Comparison of ENCODE assay signal across 23 cellular contexts in genomic region chr12:2027379-2027778, GRCh38. TPM values are rescaled to one million over a fixed set of nuclear protein-coding genes. Genes with fewer than 3 reads are reported as not detected.
A peak's percentile ranks its signal among the peaks of the same experiment; 100 is the strongest.
DNase-seq lines count a peak whose midpoint lies in the region; ATAC-seq, FAIRE-seq and TF ChIP-seq lines count a peak whose summit lies in the region.
"Had no signal": no experiment of that assay in that cellular context is flagged by ENCODE, and none has a peak within 500 bp of the region (broad histone marks: within the 10 kb centered on the region; RNA-seq: fewer than 3 reads in every experiment).

No MANE protein-coding gene starts in this region.

- peak overlapping the region; percentile 3 for H3K27ac ChIP-seq in smooth muscle cell (ENCODE audit: low read depth)
- H3K27ac ChIP-seq in tibial artery = no peak overlapping the region
- H3K27ac ChIP-seq: A549; BLaER1 treated with 17β-estradiol and CSF1 and Interleukin-3, amounts not matched to agents 10 nM and 100 nM; KMS-11 had no signal

- H3K9ac ChIP-seq in adipocyte (ENCODE audit: low read length) = no peak overlapping the region
- no peak overlapping the region for H3K9ac ChIP-seq in smooth muscle cell (ENCODE audit: low read depth)
- H3K9ac ChIP-seq: BLaER1 treated with 17β-estradiol and CSF1 and Interleukin-3, amounts not matched to agents 10 nM and 100 nM; KMS-11 had no signal

- no peak for ATAC-seq in GM21423 (IDR thresholded peaks at IDR 0.05; ENCODE audit: unreplicated experiment)
- no peak for ATAC-seq in T-helper 17 cell
- ATAC-seq: A549, PC-3 had no signal

- H2AFZ ChIP-seq in smooth muscle cell (ENCODE audit: low read depth) = no peak overlapping the region

- H3K36me3 Mint-ChIP-seq in T-helper 17 cell (ENCODE audit: low read depth) = peaks cover 2% of the 10 kb centered on the region
- H3K36me3 Mint-ChIP-seq: CD8-positive, alpha-beta memory T cell had no signal

- no peak overlapping the region for H3K4me3 Mint-ChIP-seq in T-helper 17 cell
- H3K4me3 Mint-ChIP-seq: CD8-positive, alpha-beta memory T cell had no signal

- H3K4me2 ChIP-seq in smooth muscle cell = peak overlapping the region; percentile 23
- H3K4me2 ChIP-seq: A549; BLaER1 treated with 17β-estradiol and CSF1 and Interleukin-3, amounts not matched to agents 10 nM and 100 nM; KMS-11 had no signal

- no peaks in the 10 kb centered on the region for H4K20me1 ChIP-seq in smooth muscle cell (ENCODE audit: low read depth)
- H4K20me1 ChIP-seq: BLaER1 treated with 17β-estradiol and CSF1 and Interleukin-3, amounts not matched to agents 10 nM and 100 nM had no signal

- no peak overlapping the region for H3K4me3 ChIP-seq in adipocyte (ENCODE audit: low read length)
- no peak overlapping the region for H3K4me3 ChIP-seq in smooth muscle cell
- no peak overlapping the region for H3K4me3 ChIP-seq in tibial artery
- H3K4me3 ChIP-seq: A549; BLaER1 treated with 17β-estradiol and CSF1 and Interleukin-3, amounts not matched to agents 10 nM and 100 nM had no signal

- H3K27me3 Mint-ChIP-seq in T-helper 17 cell = peaks cover 36% of the 10 kb centered on the region

- intact Hi-C loops in tibial artery (cut with DNase I; ENCODE audit: low total_unique reads) = no loop called here

- H3K9me3 ChIP-seq in adipocyte (ENCODE audit: control insufficient read depth, low read length) (no peaks in the 10 kb centered on the region), smooth muscle cell (replicated peaks; ENCODE audit: low read depth) (no peaks in the 10 kb centered on the region), tibial artery (no peaks in the 10 kb centered on the region), T-helper 17 cell (ENCODE audit: control insufficient read depth, low read length, poor library complexity, severe bottlenecking) (no peaks in the 10 kb centered on the region)
- H3K9me3 ChIP-seq: A549; BLaER1 treated with 17β-estradiol and CSF1 and Interleukin-3, amounts not matched to agents 10 nM and 100 nM had no signal

- peak; percentile 11 for FAIRE-seq in D721Med (lab: Jason Lieb, UNC)
- FAIRE-seq: A549, GM12892, GM18507 had no signal

- DNase-seq in D721Med (ENCODE audit: insufficient read length, low spot score) = no peak
- peak; percentile 22 for DNase-seq in adipocyte (ENCODE audit: low read depth)
- peak; percentile 39 for DNase-seq in left kidney (ENCODE audit: low read depth, low spot score)
- DNase-seq in smooth muscle cell (lab: John Stamatoyannopoulos, UW; ENCODE audit: unreplicated experiment) = no peak
- no peak for DNase-seq in tibial artery
- DNase-seq in activated CD8-positive, alpha-beta memory T cell treated with anti-CD3 and anti-CD28 coated beads for 24 hours = no peak
- no peak for DNase-seq in T-helper 17 cell
- DNase-seq: CD8-positive, alpha-beta memory T cell; DMS79; NCI-H1417; NCI-H187; NCI-H2227 treated with DMSO at 0.1 percent for 48 hours; NCI-H510A treated with DMSO at 0.1 percent for 48 hours; NCI-H774; PC-3; RPMI8226; SHP77 treated with DMSO at 0.1 percent for 48 hours had no signal

- WGBS in smooth muscle cell (ENCODE audit: low lambda C conversion rate) = 45% methylated on average over 4 of the region's 4 CpGs

- TF ChIP-seq CTCF in D721Med (IDR thresholded peaks at IDR 0.05; ENCODE audit: insufficient read depth, missing control alignments) (no peak), smooth muscle cell (IDR thresholded peaks at IDR 0.05; ENCODE audit: borderline replicate concordance, insufficient read depth, poor library complexity, severe bottlenecking) (no peak), tibial artery (IDR thresholded peaks at IDR 0.05) (no peak)

- peaks cover 19% of the 10 kb centered on the region for H3K4me1 ChIP-seq in adipocyte (ENCODE audit: control insufficient read depth, insufficient read depth, low read length)
- peaks cover 3% of the 10 kb centered on the region for H3K4me1 ChIP-seq in smooth muscle cell (ENCODE audit: low read depth)
- peaks cover 0 to 16% (median 5%) of the 10 kb centered on the region in 4 donors for H3K4me1 ChIP-seq in tibial artery
- H3K4me1 ChIP-seq: A549; BLaER1 treated with 17β-estradiol and CSF1 and Interleukin-3, amounts not matched to agents 10 nM and 100 nM had no signal

- no peaks in the 10 kb centered on the region for H3K79me2 ChIP-seq in smooth muscle cell (ENCODE audit: low read depth)

- no peaks in the 10 kb centered on the region for H3K36me3 ChIP-seq in adipocyte (ENCODE audit: control insufficient read depth, insufficient read depth, low read length, severe bottlenecking)
- H3K36me3 ChIP-seq in smooth muscle cell (ENCODE audit: low read depth) = no peaks in the 10 kb centered on the region
- H3K36me3 ChIP-seq in tibial artery = no peaks in the 10 kb centered on the region
- H3K36me3 ChIP-seq: BLaER1 treated with 17β-estradiol and CSF1 and Interleukin-3, amounts not matched to agents 10 nM and 100 nM had no signal

- H3K27ac Mint-ChIP-seq in T-helper 17 cell = no peak overlapping the region
- H3K27ac Mint-ChIP-seq: CD8-positive, alpha-beta memory T cell had no signal

- H3K27me3 ChIP-seq in adipocyte (replicated peaks; ENCODE audit: control insufficient read depth, insufficient read depth, low read length) = peaks cover 28% of the 10 kb centered on the region
- no peaks in the 10 kb centered on the region for H3K27me3 ChIP-seq in smooth muscle cell (ENCODE audit: low read depth)
- no peaks in the 10 kb centered on the region for H3K27me3 ChIP-seq in tibial artery
- H3K27me3 ChIP-seq: BLaER1 treated with 17β-estradiol and CSF1 and Interleukin-3, amounts not matched to agents 10 nM and 100 nM had no signal

- no peaks in the 10 kb centered on the region for H3F3A ChIP-seq in smooth muscle cell (ENCODE audit: low read depth)

- H3K4me1 Mint-ChIP-seq in T-helper 17 cell = no peaks in the 10 kb centered on the region
- H3K4me1 Mint-ChIP-seq: CD8-positive, alpha-beta memory T cell had no signal

RNA-seq across cellular contexts. Expression of gene DCP1B, which starts 23.1 kb away (rescaled TPM):
- total RNA-seq in smooth muscle cell (25.3 and 34.9 TPM in 2 replicates), T-helper 17 cell (10 to 100 TPM in 1 of 2 donors, 1 to 10 TPM in 1; 9.7 to 10.5 TPM)
- polyA plus RNA-seq in smooth muscle cell = 29.9 and 38.1 TPM in 2 replicates

RNA-seq across cellular contexts. Expression of gene CACNA1C, which starts 25.4 kb away (rescaled TPM):
- total RNA-seq in smooth muscle cell (3.8 and 4.5 TPM in 2 replicates), T-helper 17 cell (under 1 TPM; 0.02 to 0.18 TPM)
- 1.6 and 2.2 TPM in 2 replicates for polyA plus RNA-seq in smooth muscle cell
- total RNA-seq: PC-3 had no signal
- polyA plus RNA-seq: A549 had no signal

Comparison
In these comparisons a context has a peak if more than half of its experiments do, and no peak if none do; other contexts are left out.
1. DNase-seq: peak in adipocyte (single experiment) and left kidney (single experiment); none in D721Med (single experiment), smooth muscle cell (single experiment), tibial artery (0 of 2), activated CD8-positive, alpha-beta memory T cell treated with anti-CD3 and anti-CD28 coated beads for 24 hours (single experiment) and T-helper 17 cell (0 of 3).